In the genomic region with DNA sequence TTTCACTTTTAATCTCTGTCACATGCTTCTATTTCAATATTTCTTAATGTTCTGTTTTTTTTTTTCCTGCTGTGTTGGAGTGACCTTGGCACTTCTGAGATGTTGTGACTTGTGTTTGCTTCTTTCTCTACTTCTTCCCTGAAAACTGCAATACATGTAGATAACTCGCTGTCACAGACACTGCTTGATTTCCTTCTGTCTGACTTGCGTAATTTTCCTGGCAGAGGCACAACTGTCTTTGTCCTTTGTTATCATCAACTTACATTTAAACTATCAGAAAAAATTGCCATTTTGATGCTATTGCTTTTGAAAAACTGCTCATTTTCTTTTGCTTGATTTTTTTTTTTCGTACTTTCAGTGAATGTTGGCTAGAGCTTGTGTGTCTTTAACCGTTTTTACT, we compare ENCODE assay signal across 9 cellular contexts.
DNase-seq lines count a peak whose midpoint lies in the region; ATAC-seq and TF ChIP-seq lines count a peak whose summit lies in the region.
"Had no signal": no experiment of that assay in that cellular context is flagged by ENCODE, and none has a peak within 500 bp of the region (broad histone marks: within the 10 kb centered on the region; RNA-seq: fewer than 3 reads in every experiment).

No MANE protein-coding gene starts in this region.

- no peaks in the 10 kb centered on the region for H3K27me3 Mint-ChIP-seq in activated T-cell treated with anti-CD3 and anti-CD28 coated beads, Interleukin-2, amount 50 U/mL, for 72 hours (ENCODE audit: low read depth)
- H3K27me3 Mint-ChIP-seq in activated T-cell treated with anti-CD3 and anti-CD28 coated beads, Interleukin-2, amount 50 U/mL, for 4 hours (ENCODE audit: low read depth) = no peaks in the 10 kb centered on the region
- H3K27me3 Mint-ChIP-seq in activated naive CD8-positive, alpha-beta T cell treated with anti-CD3 and anti-CD28 coated beads, Interleukin-2, amount 10 ng/mL, durations not matched to agents 7 days and 5 days = no peaks in the 10 kb centered on the region
- H3K27me3 Mint-ChIP-seq in CD4-positive, alpha-beta memory T cell = no peaks in the 10 kb centered on the region

- peaks cover 8% of the 10 kb centered on the region in 2 donors for H3K36me3 Mint-ChIP-seq in activated T-cell treated with anti-CD3 and anti-CD28 coated beads, Interleukin-2, amount 50 U/mL, for 72 hours (ENCODE audit: insufficient read depth in 2 of 2)
- peaks cover 6% of the 10 kb centered on the region for H3K36me3 Mint-ChIP-seq in activated T-cell treated with anti-CD3 and anti-CD28 coated beads, Interleukin-2, amount 50 U/mL, for 4 hours (ENCODE audit: insufficient read depth)
- H3K36me3 Mint-ChIP-seq in activated naive CD8-positive, alpha-beta T cell treated with anti-CD3 and anti-CD28 coated beads, Interleukin-2, amount 10 ng/mL, durations not matched to agents 7 days and 5 days = peaks cover 37% of the 10 kb centered on the region
- no peaks in the 10 kb centered on the region for H3K36me3 Mint-ChIP-seq in CD4-positive, alpha-beta memory T cell

- 18 to 22% methylated on average over 4 of the region's 4 CpGs for WGBS in tibial nerve, 2 donors

- TF ChIP-seq CTCF in tibial nerve (IDR thresholded peaks at IDR 0.05) = no peak

- no peaks in the 10 kb centered on the region for H3K36me3 ChIP-seq in tibial nerve
- no peaks in the 10 kb centered on the region for H3K36me3 ChIP-seq in CD4-positive, alpha-beta memory T cell (ENCODE audit: insufficient read depth, low read length)

- TF ChIP-seq POLR2A in tibial nerve (IDR thresholded peaks at IDR 0.05) = no peak

- intact Hi-C loops in CD4-positive, alpha-beta memory T cell (cut with micrococcal nuclease) = no loop called here

- peaks cover 0 to 71% (median 41%) of the 10 kb centered on the region in 4 donors for H3K4me1 ChIP-seq in tibial nerve
- H3K4me1 ChIP-seq in CD4-positive, alpha-beta memory T cell (ENCODE audit: insufficient read depth, low read length) = peaks cover 54% of the 10 kb centered on the region

- H3K4me3 ChIP-seq in tibial nerve = no peak overlapping the region
- H3K4me3 ChIP-seq in CD4-positive, alpha-beta memory T cell (ENCODE audit: low read length in 2 of 2) = no peak overlapping the region

- H3K4me1 Mint-ChIP-seq in activated T-cell treated with anti-CD3 and anti-CD28 coated beads, Interleukin-2, amount 50 U/mL, for 72 hours (ENCODE audit: low read depth) = peaks cover 85% of the 10 kb centered on the region
- peaks cover 72% of the 10 kb centered on the region for H3K4me1 Mint-ChIP-seq in activated T-cell treated with anti-CD3 and anti-CD28 coated beads, Interleukin-2, amount 50 U/mL, for 4 hours (ENCODE audit: low read depth)
- H3K4me1 Mint-ChIP-seq in activated naive CD8-positive, alpha-beta T cell treated with anti-CD3 and anti-CD28 coated beads, Interleukin-2, amount 10 ng/mL, durations not matched to agents 7 days and 5 days = peaks cover 69% of the 10 kb centered on the region
- H3K4me1 Mint-ChIP-seq in CD4-positive, alpha-beta memory T cell = peaks cover 47 to 82% (median 67%) of the 10 kb centered on the region in 4 donors

- H3K9me3 ChIP-seq in tibial nerve = no peaks in the 10 kb centered on the region
- H3K9me3 ChIP-seq in CD4-positive, alpha-beta memory T cell (ENCODE audit: control insufficient read depth in 1 of 2, low read length in 2 of 2) = no peaks in the 10 kb centered on the region

- peak; percentile 62 to 79 for TF ChIP-seq EP300 in tibial nerve (IDR thresholded peaks at IDR 0.05)

- H3K27ac Mint-ChIP-seq in activated T-cell treated with anti-CD3 and anti-CD28 coated beads, Interleukin-2, amount 50 U/mL, for 72 hours = peak overlapping the region; percentile 97
- peak overlapping the region; percentile 86 for H3K27ac Mint-ChIP-seq in activated naive CD8-positive, alpha-beta T cell treated with anti-CD3 and anti-CD28 coated beads, Interleukin-2, amount 10 ng/mL, durations not matched to agents 7 days and 5 days
- peak overlapping the region in 2 of 7 donors; percentile 29 to 68 for H3K27ac Mint-ChIP-seq in CD4-positive, alpha-beta memory T cell

- peak overlapping the region in 3 of 4 donors; percentile 23 to 79 (median 73) for H3K27ac ChIP-seq in tibial nerve
- no peak overlapping the region for H3K27ac ChIP-seq in CD4-positive, alpha-beta memory T cell (ENCODE audit: low read depth, low read length)

- peaks cover 0 to 11% of the 10 kb centered on the region in 2 donors for H3K9me3 Mint-ChIP-seq in activated T-cell treated with anti-CD3 and anti-CD28 coated beads, Interleukin-2, amount 50 U/mL, for 72 hours
- H3K9me3 Mint-ChIP-seq in activated T-cell treated with anti-CD3 and anti-CD28 coated beads, Interleukin-2, amount 50 U/mL, for 4 hours = no peaks in the 10 kb centered on the region
- peaks cover 10% of the 10 kb centered on the region for H3K9me3 Mint-ChIP-seq in activated naive CD8-positive, alpha-beta T cell treated with anti-CD3 and anti-CD28 coated beads, Interleukin-2, amount 10 ng/mL, durations not matched to agents 7 days and 5 days
- peaks cover 0 to 2% (median 0%) of the 10 kb centered on the region in 8 donors for H3K9me3 Mint-ChIP-seq in CD4-positive, alpha-beta memory T cell

- CTCF ChIA-PET in CD4-positive, alpha-beta memory T cell (lab: Charles Lee; ENCODE audit: partially characterized antibody) = no interaction called here

- H3K27me3 ChIP-seq in tibial nerve = no peaks in the 10 kb centered on the region
- H3K27me3 ChIP-seq in CD4-positive, alpha-beta memory T cell (ENCODE audit: insufficient read depth, low read length) = no peaks in the 10 kb centered on the region

- POLR2A ChIA-PET in activated naive CD8-positive, alpha-beta T cell treated with anti-CD3 and anti-CD28 coated beads, Interleukin-2, amount 10 ng/mL, durations not matched to agents 7 days and 5 days (lab: Charles Lee) = no interaction called here
- POLR2A ChIA-PET in CD4-positive, alpha-beta memory T cell (lab: Charles Lee; ENCODE audit: partially characterized antibody) = no interaction called here

- no peak for DNase-seq in activated T-cell treated with anti-CD3 and anti-CD28 coated beads, Interleukin-2, amount 50 U/mL, for 72 hours
- DNase-seq in activated T-cell treated with anti-CD3 and anti-CD28 coated beads, Interleukin-2, amount 50 U/mL, for 4 hours = no peak
- no peak for DNase-seq in activated naive CD8-positive, alpha-beta T cell treated with anti-CD3 and anti-CD28 coated beads, Interleukin-2, amount 10 ng/mL, durations not matched to agents 7 days and 5 days
- DNase-seq in kidney tubule cell (ENCODE audit: low spot score) (peak; percentile 53), tibial nerve (ENCODE audit: low spot score in 2 of 2) (peak; percentile 33 to 85), NCI-H2029 (lab: John Stamatoyannopoulos, UW) (no peak), NCI-H2196 treated with DMSO at 0.1 percent for 48 hours (lab: John Stamatoyannopoulos, UW; ENCODE audit: unreplicated experiment) (no peak)
- no peak for DNase-seq in CD4-positive, alpha-beta memory T cell
- DNase-seq: NCI-H187 had no signal

- peak overlapping the region; percentile 25 to 83 for H3K4me3 Mint-ChIP-seq in activated T-cell treated with anti-CD3 and anti-CD28 coated beads, Interleukin-2, amount 50 U/mL, for 72 hours
- H3K4me3 Mint-ChIP-seq in activated T-cell treated with anti-CD3 and anti-CD28 coated beads, Interleukin-2, amount 50 U/mL, for 4 hours = no peak overlapping the region
- H3K4me3 Mint-ChIP-seq in activated naive CD8-positive, alpha-beta T cell treated with anti-CD3 and anti-CD28 coated beads, Interleukin-2, amount 10 ng/mL, durations not matched to agents 7 days and 5 days = peak overlapping the region; percentile 70
- H3K4me3 Mint-ChIP-seq in CD4-positive, alpha-beta memory T cell = peak overlapping the region in 1 of 8 donors; percentile 73

- ATAC-seq in activated T-cell treated with anti-CD3 and anti-CD28 coated beads, Interleukin-2, amount 50 U/mL, for 72 hours (replicated peaks in 1 of 2) = no peak
- ATAC-seq in activated T-cell treated with anti-CD3 and anti-CD28 coated beads, Interleukin-2, amount 50 U/mL, for 4 hours = no peak
- ATAC-seq in activated naive CD8-positive, alpha-beta T cell treated with anti-CD3 and anti-CD28 coated beads, Interleukin-2, amount 10 ng/mL, durations not matched to agents 7 days and 5 days (ENCODE audit: low read depth) = no peak

Comparison
In these comparisons a context has a peak if more than half of its experiments do, and no peak if none do; other contexts are left out.
1. DNase-seq: peak in kidney tubule cell (single experiment) and tibial nerve (2 of 2); none in activated T-cell treated with anti-CD3 and anti-CD28 coated beads, Interleukin-2, amount 50 U/mL, for 72 hours (0 of 2), activated T-cell treated with anti-CD3 and anti-CD28 coated beads, Interleukin-2, amount 50 U/mL, for 4 hours (single experiment), activated naive CD8-positive, alpha-beta T cell treated with anti-CD3 and anti-CD28 coated beads, Interleukin-2, amount 10 ng/mL, durations not matched to agents 7 days and 5 days (single experiment), CD4-positive, alpha-beta memory T cell (0 of 5), NCI-H2029 (single experiment) and NCI-H2196 treated with DMSO at 0.1 percent for 48 hours (single experiment).